8 cellular contexts compared by ENCODE assay signal in the genomic region with DNA sequence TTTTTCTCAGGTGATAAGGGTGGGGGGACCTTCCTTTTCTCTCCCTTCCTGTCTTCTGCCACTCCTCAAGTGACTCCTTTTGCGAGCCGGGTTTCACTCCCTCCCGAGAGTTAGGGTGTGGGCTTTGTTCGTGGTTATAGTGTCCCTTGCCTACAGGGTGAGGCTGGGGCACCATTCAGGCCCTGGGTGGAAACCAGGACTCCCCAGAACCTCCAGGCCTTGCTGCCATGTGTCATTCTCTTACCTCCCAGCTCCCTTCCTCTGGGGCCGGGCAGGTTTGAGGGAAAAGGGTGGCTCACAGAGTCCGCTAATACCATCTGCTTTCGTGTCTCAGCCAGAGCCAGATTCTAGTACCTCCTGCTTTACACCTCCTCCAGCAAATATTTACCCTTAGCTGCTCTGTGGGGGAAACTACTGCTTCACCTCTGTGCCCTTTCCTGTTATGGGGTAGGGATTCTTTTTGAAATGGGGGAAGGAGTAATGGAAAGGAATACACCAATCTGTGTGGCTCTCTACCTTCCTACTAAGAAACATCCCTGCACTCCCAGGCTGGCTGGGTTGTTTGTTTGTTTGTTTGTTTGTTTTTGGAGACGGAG. TPM values are rescaled to one million over a fixed set of nuclear protein-coding genes. Genes with fewer than 3 reads are reported as not detected.
DNase-seq lines count a peak whose midpoint lies in the region; ATAC-seq, FAIRE-seq and TF ChIP-seq lines count a peak whose summit lies in the region.

No MANE protein-coding gene starts in this region.

- 0 out of 2 replicates have a peak, but pooled peaks cover 6% of the 10 kb centered on the region for H4K20me1 ChIP-seq in KMS-11 (ENCODE audit: insufficient read depth)

- FAIRE-seq in frontal cortex (lab: Jason Lieb, UNC) = no peak

- intact Hi-C loops in breast epithelium (cut with DNase I; ENCODE audit: low total_unique reads) (no loop called here), mucosa of descending colon (cut with DNase I, micrococcal nuclease) (no loop called here), head of caudate nucleus (cut with DNase I) (no loop called here)

- no peak overlapping the region; the same call in 1 of the 2 replicates for H3K27ac ChIP-seq in KMS-11
- H3K27ac ChIP-seq in breast epithelium = peak overlapping the region; percentile 98 to 99

- H3K9me3 ChIP-seq in breast epithelium = no peaks in the 10 kb centered on the region
- no peaks in the 10 kb centered on the region for H3K9me3 ChIP-seq in mucosa of descending colon

- peaks cover 74% of the 10 kb centered on the region for H3K79me2 ChIP-seq in KMS-11 (ENCODE audit: insufficient read depth, low read depth)

- H3K4me3 ChIP-seq in AG04449 (ENCODE audit: low read depth, low read length) (peak overlapping the region; percentile 98), KMS-11 (IDR thresholded peaks at IDR 0.05; ENCODE audit: insufficient read depth, low read depth, low read length) (no peak overlapping the region), breast epithelium (peak overlapping the region; percentile 95 to 100 (median 95)), mucosa of descending colon (no peak overlapping the region)

- CTCF ChIA-PET in AG04449 (lab: Yijun Ruan, JAX) = interaction anchor here (1.0 to 13.2 kb wide), 2 partner anchors 14 to 280 kb away, joined by 3 to 106 read pairs; partner anchors contain the start of genes MRPS12 and SARS2

- TF ChIP-seq CTCF in AG04449 (IDR thresholded peaks at IDR 0.05; ENCODE audit: insufficient read depth, low read length, missing control alignments) = no peak
- no peak for TF ChIP-seq CTCF in KMS-11 (conservative IDR thresholded peaks at IDR 0.05; ENCODE audit: low read depth, low read length)
- TF ChIP-seq CTCF in breast epithelium (IDR thresholded peaks at IDR 0.05) = no peak
- no peak for TF ChIP-seq CTCF in mucosa of descending colon (IDR thresholded peaks at IDR 0.05)

- peaks cover 56% of the 10 kb centered on the region for H3K4me1 ChIP-seq in KMS-11 (ENCODE audit: low read depth, poor library complexity, severe bottlenecking)
- peaks cover 4 to 30% of the 10 kb centered on the region in 2 donors for H3K4me1 ChIP-seq in breast epithelium
- H3K4me1 ChIP-seq in mucosa of descending colon (ENCODE audit: low read depth) = peaks cover 57% of the 10 kb centered on the region

- no peak overlapping the region for H3K9ac ChIP-seq in KMS-11

- H2AFZ ChIP-seq in KMS-11 (ENCODE audit: low read depth) = no peak overlapping the region

- POLR2A ChIA-PET in AG04449 (lab: Yijun Ruan, JAX) = interaction anchor here (0.8 to 3.3 kb wide), 2 partner anchors 8 to 9 kb away, joined by 8 to 27 read pairs; no protein-coding TSS in a partner anchor

- no peaks in the 10 kb centered on the region for H3K27me3 ChIP-seq in KMS-11 (ENCODE audit: insufficient read depth, low read depth)
- H3K27me3 ChIP-seq in breast epithelium = no peaks in the 10 kb centered on the region

- no peak for TF ChIP-seq POLR2A in breast epithelium (IDR thresholded peaks at IDR 0.05)

- ATAC-seq in mucosa of descending colon = peak; percentile 28

- H3K36me3 ChIP-seq in KMS-11 (ENCODE audit: insufficient read depth) = no peaks in the 10 kb centered on the region; the same call in 1 of the 2 replicates
- H3K36me3 ChIP-seq in breast epithelium = no peaks in the 10 kb centered on the region
- no peaks in the 10 kb centered on the region for H3K36me3 ChIP-seq in mucosa of descending colon (ENCODE audit: low read depth)

- no peak for DNase-seq in AG04449 (ENCODE audit: low read depth, low spot score)
- DNase-seq in breast epithelium (ENCODE audit: low spot score in 2 of 2) = no peak
- DNase-seq in mucosa of descending colon = peak; percentile 70 to 76 (median 75)
- DNase-seq in NOMO-1 treated with dmso at 0.1 percent for 144 hours (lab: John Stamatoyannopoulos, UW; ENCODE audit: unreplicated experiment) = no peak
- DNase-seq in head of caudate nucleus = no peak
- no peak for DNase-seq in nucleus accumbens (lab: John Stamatoyannopoulos, UW)
- no peak for DNase-seq in frontal cortex (ENCODE audit: low spot score in 2 of 2)

- peak overlapping the region; percentile 95; the same call in 1 of the 2 replicates for H3K4me2 ChIP-seq in KMS-11

RNA-seq across cellular contexts. Expression of gene ACTN4, which starts 2.8 kb away (rescaled TPM):
- total RNA-seq in breast epithelium (100 to 1,000 TPM; 182 to 296 (median 269) TPM), mucosa of descending colon (1,000 to 10,000 TPM in 2 of 3 donors, 100 to 1,000 TPM in 1; 566 to 1,080 (median 1,014) TPM), frontal cortex (50.1 TPM)

RNA-seq across cellular contexts. Expression of gene EIF3K, which starts 31.3 kb away (rescaled TPM):
- total RNA-seq in breast epithelium = 100 to 1,000 TPM; 401 to 562 (median 420) TPM
- total RNA-seq in mucosa of descending colon = 100 to 1,000 TPM; 338 to 393 (median 350) TPM
- total RNA-seq in frontal cortex = 120 TPM

RNA-seq across cellular contexts. Expression of gene MAP4K1, which starts 32.5 kb away (rescaled TPM):
- total RNA-seq in breast epithelium (1 to 10 TPM; 2.5 to 9.3 (median 3.6) TPM), mucosa of descending colon (10 to 100 TPM in 1 of 3 donors, 1 to 10 TPM in 2; 6.9 to 10.6 (median 7.4) TPM), frontal cortex (1.2 TPM)

Comparison
In these comparisons a context has a peak if more than half of its experiments do, and no peak if none do; other contexts are left out.
1. DNase-seq: peak in mucosa of descending colon (3 of 3); none in AG04449 (single experiment), breast epithelium (0 of 2), NOMO-1 treated with dmso at 0.1 percent for 144 hours (single experiment), head of caudate nucleus (0 of 42), nucleus accumbens (0 of 56) and frontal cortex (0 of 2).
2. H3K4me3 ChIP-seq: peak in AG04449 (single experiment) and breast epithelium (3 of 3); none in KMS-11 (single experiment) and mucosa of descending colon (single experiment).